ENCODE assay signal across 9 cellular contexts in genomic region chr17:8997994-8998628, GRCh38. TPM values are rescaled to one million over a fixed set of nuclear protein-coding genes. Genes with fewer than 3 reads are reported as not detected.
A peak's percentile ranks its signal among the peaks of the same experiment; 100 is the strongest.
DNase-seq lines count a peak whose midpoint lies in the region; ATAC-seq and TF ChIP-seq lines count a peak whose summit lies in the region.
"Had no signal": no experiment of that assay in that cellular context is flagged by ENCODE, and none has a peak within 500 bp of the region (broad histone marks: within the 10 kb centered on the region; RNA-seq: fewer than 3 reads in every experiment).

No MANE protein-coding gene starts in this region.

- no peaks in the 10 kb centered on the region for H3K9me3 Mint-ChIP-seq in activated T-cell treated with anti-CD3 and anti-CD28 coated beads, Interleukin-2, amount 50 U/mL, for 72 hours
- H3K9me3 Mint-ChIP-seq: T-helper 1 cell treated with Interleukin-12 subunit alpha and Interleukin-12 subunit beta and Interleukin-4 antibody, amounts not matched to agents 30 μg/mL and 1 μg/mL, for 36 hours had no signal

- ATAC-seq in HG02610 (IDR thresholded peaks at IDR 0.05; ENCODE audit: unreplicated experiment) (peak; percentile 46), GM19395 (IDR thresholded peaks at IDR 0.05; ENCODE audit: unreplicated experiment) (no peak), sciatic nerve (no peak)
- peak; percentile 68 to 72 for ATAC-seq in activated T-cell treated with anti-CD3 and anti-CD28 coated beads, Interleukin-2, amount 50 U/mL, for 72 hours (replicated peaks in 1 of 2)

- peak; percentile 93 for TF ChIP-seq CTCF in foreskin fibroblast (IDR thresholded peaks at IDR 0.05; ENCODE audit: low read depth, low read length)

- H3K36me3 Mint-ChIP-seq in activated T-cell treated with anti-CD3 and anti-CD28 coated beads, Interleukin-2, amount 50 U/mL, for 72 hours (ENCODE audit: insufficient read depth in 2 of 2) = no peaks in the 10 kb centered on the region

- H3K27ac Mint-ChIP-seq in activated T-cell treated with anti-CD3 and anti-CD28 coated beads, Interleukin-2, amount 50 U/mL, for 72 hours = no peak overlapping the region
- H3K27ac Mint-ChIP-seq: T-helper 1 cell treated with Interleukin-12 subunit alpha and Interleukin-12 subunit beta and Interleukin-4 antibody, amounts not matched to agents 30 μg/mL and 1 μg/mL, for 36 hours had no signal

- DNase-seq in DMS 273 treated with DMSO at 0.1 percent for 48 hours (lab: John Stamatoyannopoulos, UW) (peak; percentile 16), RKO (ENCODE audit: low spot score) (peak; percentile 70), foreskin fibroblast (peak in 1 of 2 donors; percentile 53), retina (peak; percentile 46), sciatic nerve (ENCODE audit: low spot score) (no peak)
- peak; percentile 78 to 84 for DNase-seq in activated T-cell treated with anti-CD3 and anti-CD28 coated beads, Interleukin-2, amount 50 U/mL, for 72 hours

- peaks cover 30% of the 10 kb centered on the region for H3K27me3 Mint-ChIP-seq in activated T-cell treated with anti-CD3 and anti-CD28 coated beads, Interleukin-2, amount 50 U/mL, for 72 hours (ENCODE audit: low read depth)

- peaks cover 7% of the 10 kb centered on the region for H3K4me1 Mint-ChIP-seq in activated T-cell treated with anti-CD3 and anti-CD28 coated beads, Interleukin-2, amount 50 U/mL, for 72 hours (ENCODE audit: low read depth)

- no peak overlapping the region for H3K4me3 Mint-ChIP-seq in activated T-cell treated with anti-CD3 and anti-CD28 coated beads, Interleukin-2, amount 50 U/mL, for 72 hours
- H3K4me3 Mint-ChIP-seq: T-helper 1 cell treated with Interleukin-12 subunit alpha and Interleukin-12 subunit beta and Interleukin-4 antibody, amounts not matched to agents 30 μg/mL and 1 μg/mL, for 36 hours had no signal

- intact Hi-C loops in sciatic nerve (cut with DNase I) = no loop called here

- no peak overlapping the region for H3K4me3 ChIP-seq in foreskin fibroblast (ENCODE audit: low read depth in 1 of 2, low read length in 2 of 2)

RNA-seq across cellular contexts. Expression of gene NTN1, which starts 23.2 kb away (rescaled TPM):
- 1 to 10 TPM in 1 of 2 donors, under 1 TPM in 1; 0.69 to 1.5 TPM for total RNA-seq in activated T-cell treated with anti-CD3 and anti-CD28 coated beads, Interleukin-2, amount 50 U/mL, for 72 hours
- 22.8 TPM for total RNA-seq in sciatic nerve

RNA-seq across cellular contexts. Expression of gene PIK3R5, which starts 32.6 kb away (rescaled TPM):
- 10 to 100 TPM; 43.0 to 45.4 TPM for total RNA-seq in activated T-cell treated with anti-CD3 and anti-CD28 coated beads, Interleukin-2, amount 50 U/mL, for 72 hours
- 15.1 TPM for total RNA-seq in sciatic nerve

Comparison
In these comparisons a context has a peak if more than half of its experiments do, and no peak if none do; other contexts are left out.
1. ATAC-seq: peak in HG02610 (single experiment) and activated T-cell treated with anti-CD3 and anti-CD28 coated beads, Interleukin-2, amount 50 U/mL, for 72 hours (2 of 2); none in GM19395 (single experiment) and sciatic nerve (single experiment).